ENCODE assay signal across 1 cellular context in the genomic region with DNA sequence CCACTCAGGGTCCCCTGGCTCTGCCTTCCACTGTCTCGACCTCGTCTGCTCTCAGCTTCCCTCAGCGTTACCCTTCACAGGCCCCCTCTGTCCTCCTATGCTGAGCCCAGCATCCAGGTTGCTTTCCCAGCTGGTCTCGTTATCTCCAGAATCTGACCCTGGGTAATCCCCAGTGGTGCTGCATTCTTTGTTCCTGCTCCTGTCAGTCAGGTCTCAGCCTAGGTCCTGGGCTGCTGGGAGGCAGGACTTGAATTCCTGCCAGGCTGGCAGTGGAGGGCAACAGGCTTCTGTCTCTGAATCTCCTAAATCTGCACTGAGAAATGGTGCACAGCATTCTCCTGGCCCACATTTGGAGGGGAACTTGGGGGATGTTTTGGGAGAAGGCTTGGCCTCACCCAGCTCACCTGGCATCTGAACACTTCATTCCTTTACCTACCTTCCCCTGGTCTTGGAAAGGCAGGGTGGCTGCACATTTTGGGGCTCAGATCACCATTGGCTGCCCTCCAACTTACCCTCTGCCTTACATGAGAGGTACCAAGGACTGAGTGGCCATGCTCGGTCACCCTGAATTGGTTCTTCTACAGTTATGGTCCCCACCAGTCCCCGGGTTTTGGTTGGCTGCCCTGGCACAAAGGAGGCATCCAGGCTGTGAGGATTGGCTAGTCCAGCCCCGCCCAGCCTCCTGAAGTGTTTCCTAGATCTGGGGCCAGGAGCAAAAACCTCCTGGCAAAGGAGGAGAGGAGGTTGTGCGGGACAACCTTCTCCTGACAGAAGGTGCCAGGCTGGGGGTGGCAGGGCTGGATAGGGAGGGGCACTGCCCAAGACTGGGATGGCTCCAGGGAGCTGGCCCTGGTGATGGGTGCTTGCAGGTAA.
TF ChIP-seq lines count a peak whose summit lies in the region.

A gene with protein sequence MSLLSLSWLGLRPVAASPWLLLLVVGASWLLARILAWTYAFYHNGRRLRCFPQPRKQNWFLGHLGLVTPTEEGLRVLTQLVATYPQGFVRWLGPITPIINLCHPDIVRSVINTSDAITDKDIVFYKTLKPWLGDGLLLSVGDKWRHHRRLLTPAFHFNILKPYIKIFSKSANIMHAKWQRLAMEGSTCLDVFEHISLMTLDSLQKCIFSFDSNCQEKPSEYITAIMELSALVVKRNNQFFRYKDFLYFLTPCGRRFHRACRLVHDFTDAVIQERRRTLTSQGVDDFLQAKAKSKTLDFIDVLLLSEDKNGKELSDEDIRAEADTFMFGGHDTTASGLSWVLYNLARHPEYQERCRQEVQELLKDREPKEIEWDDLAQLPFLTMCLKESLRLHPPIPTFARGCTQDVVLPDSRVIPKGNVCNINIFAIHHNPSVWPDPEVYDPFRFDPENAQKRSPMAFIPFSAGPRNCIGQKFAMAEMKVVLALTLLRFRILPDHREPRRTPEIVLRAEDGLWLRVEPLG (plus strand): TSS at position 712 of the 873 bp plus-strand sequence. CDS start 399 bp downstream, outside the sequence.

TF ChIP-seq in HCT116, 20 proteins besides CTCF, POLR2A, EP300 and RAD21 (continued from another document):
- TF ChIP-seq, protein P1, sequence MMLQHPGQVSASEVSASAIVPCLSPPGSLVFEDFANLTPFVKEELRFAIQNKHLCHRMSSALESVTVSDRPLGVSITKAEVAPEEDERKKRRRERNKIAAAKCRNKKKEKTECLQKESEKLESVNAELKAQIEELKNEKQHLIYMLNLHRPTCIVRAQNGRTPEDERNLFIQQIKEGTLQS (IDR thresholded peaks at IDR 0.05) = no peak
- TF ChIP-seq EZH2 (IDR thresholded peaks at IDR 0.05) = no peak
- TF ChIP-seq TCF7L2 (IDR thresholded peaks at IDR 0.05; ENCODE audit: borderline replicate concordance, extremely low read depth, insufficient read depth, insufficient read length) = no peak
- TF ChIP-seq CBX3 (IDR thresholded peaks at IDR 0.05; ENCODE audit: low read depth) = no peak
- TF ChIP-seq POLR2AphosphoS5 (IDR thresholded peaks at IDR 0.05; ENCODE audit: low read depth, low read length) = no peak
- TF ChIP-seq EZH2phosphoT487 (IDR thresholded peaks at IDR 0.05; ENCODE audit: borderline replicate concordance) = no peak
- TF ChIP-seq, protein P2, sequence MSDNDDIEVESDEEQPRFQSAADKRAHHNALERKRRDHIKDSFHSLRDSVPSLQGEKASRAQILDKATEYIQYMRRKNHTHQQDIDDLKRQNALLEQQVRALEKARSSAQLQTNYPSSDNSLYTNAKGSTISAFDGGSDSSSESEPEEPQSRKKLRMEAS (IDR thresholded peaks at IDR 0.05) = no peak
